ENCODE assay signal across 9 cellular contexts in genomic region chr2:150485871-150486538, GRCh38. TPM values are rescaled to one million over a fixed set of nuclear protein-coding genes. Genes with fewer than 3 reads are reported as not detected.
DNase-seq lines count a peak whose midpoint lies in the region; ATAC-seq, FAIRE-seq and TF ChIP-seq lines count a peak whose summit lies in the region.
"Had no signal": no experiment of that assay in that cellular context is flagged by ENCODE, and none has a peak within 500 bp of the region (broad histone marks: within the 10 kb centered on the region; RNA-seq: fewer than 3 reads in every experiment).

No MANE protein-coding gene starts in this region.

- no peak overlapping the region for H3K27ac ChIP-seq in GM23338 (ENCODE audit: low read depth)
- peak overlapping the region; percentile 97 to 98 for H3K27ac ChIP-seq in kidney (ENCODE audit: low read depth in 2 of 2, low read length in 2 of 2)

- H3K4me2 ChIP-seq in GM23338, result peak overlapping the region; percentile 91

- no peak for TF ChIP-seq CTCF in GM23338 (conservative IDR thresholded peaks at IDR 0.05; ENCODE audit: low read depth in 2 of 2)
- no peak for TF ChIP-seq CTCF in bronchial epithelial cell (IDR thresholded peaks at IDR 0.05; ENCODE audit: insufficient read depth, low read length, severe bottlenecking)
- TF ChIP-seq CTCF in kidney (IDR thresholded peaks at IDR 0.05; ENCODE audit: borderline replicate concordance, extremely low read depth, insufficient read depth), result no peak
- TF ChIP-seq CTCF in CD14-positive monocyte (IDR thresholded peaks at IDR 0.05), result no peak

- H3K9me2 ChIP-seq in GM23338 (ENCODE audit: insufficient read depth), result no peaks in the 10 kb centered on the region

- no peaks in the 10 kb centered on the region for H3K27me3 ChIP-seq in GM23338 (ENCODE audit: insufficient read depth)
- H3K27me3 ChIP-seq in bronchial epithelial cell (ENCODE audit: control insufficient read depth, insufficient read depth, low read length), result no peaks in the 10 kb centered on the region

- ATAC-seq in GM23338, result peak; percentile 51
- ATAC-seq in stimulated activated naive CD8-positive, alpha-beta T cell treated with anti-CD3 and anti-CD28 coated beads, Interleukin-15, Interleukin-2, amounts not matched to agents 100 U/mL and 50 U/mL, for 24 hours, result no peak
- ATAC-seq in HG03520 (IDR thresholded peaks at IDR 0.05; ENCODE audit: unreplicated experiment), result no peak
- ATAC-seq in HG03159 (IDR thresholded peaks at IDR 0.05; ENCODE audit: unreplicated experiment), result no peak
- ATAC-seq: T-helper 17 cell had no signal

- H3K4me3 ChIP-seq in GM23338, result peak overlapping the region; percentile 97
- peak overlapping the region; percentile 95 for H3K4me3 ChIP-seq in bronchial epithelial cell (ENCODE audit: low read depth, low read length)
- peak overlapping the region; percentile 90 to 92 for H3K4me3 ChIP-seq in kidney (ENCODE audit: low read length in 2 of 2)

- H4K20me1 ChIP-seq in GM23338 (replicated peaks; ENCODE audit: insufficient read depth), result peaks cover 40% of the 10 kb centered on the region

- H3K36me3 Mint-ChIP-seq in GM23338 (ENCODE audit: low read depth) (peaks cover 56% of the 10 kb centered on the region), CD14-positive monocyte (peaks cover 0 to 4% of the 10 kb centered on the region in 2 donors)

- H3K79me2 ChIP-seq in GM23338 (replicated peaks; ENCODE audit: insufficient read depth), result peaks cover 63% of the 10 kb centered on the region

- peak; percentile 76 for DNase-seq in GM23338 (ENCODE audit: low spot score)
- DNase-seq in NCI-H345 (lab: John Stamatoyannopoulos, UW), result peak; percentile 87
- DNase-seq in bronchial epithelial cell (ENCODE audit: low read depth), result peak; percentile 56
- peak; percentile 94 for DNase-seq in kidney
- peak; percentile 3 for DNase-seq in stimulated activated naive CD8-positive, alpha-beta T cell treated with anti-CD3 and anti-CD28 coated beads, Interleukin-15, Interleukin-2, amounts not matched to agents 100 U/mL and 50 U/mL, for 24 hours
- DNase-seq in CD14-positive monocyte (ENCODE audit: low spot score), result no peak

- peaks cover 37% of the 10 kb centered on the region for H3K4me1 ChIP-seq in GM23338 (ENCODE audit: insufficient read depth)
- peaks cover 6 to 7% of the 10 kb centered on the region in 2 donors for H3K4me1 ChIP-seq in kidney (ENCODE audit: control insufficient read depth in 1 of 2, insufficient read depth in 1 of 2, low read depth in 1 of 2, low read length in 2 of 2)

- H3K4me3 Mint-ChIP-seq in GM23338 (peak overlapping the region; percentile 98), CD14-positive monocyte (peak overlapping the region in 1 of 2 donors; percentile 88)

- H3K9me3 ChIP-seq in kidney (ENCODE audit: control insufficient read depth in 1 of 2, low read length in 2 of 2), result no peaks in the 10 kb centered on the region

- H3K36me3 ChIP-seq in GM23338 (ENCODE audit: insufficient read depth) (peaks cover 20% of the 10 kb centered on the region), bronchial epithelial cell (ENCODE audit: control insufficient read depth, insufficient read depth, low read length) (peaks cover 21% of the 10 kb centered on the region), kidney (ENCODE audit: control insufficient read depth in 1 of 2, insufficient read depth in 2 of 2, low read length in 2 of 2) (no peaks in the 10 kb centered on the region)

- H2AFZ ChIP-seq in GM23338, result no peak overlapping the region

- H3K9me3 Mint-ChIP-seq in GM23338 (no peaks in the 10 kb centered on the region; the same call in 2 of the 3 replicates), CD14-positive monocyte (peaks cover 0 to 12% (median 2%) of the 10 kb centered on the region in 7 donors)

- no peaks in the 10 kb centered on the region for H3F3A ChIP-seq in GM23338 (replicated peaks; ENCODE audit: low read depth)

- FAIRE-seq in bronchial epithelial cell (lab: Jason Lieb, UNC) (no peak), kidney (lab: Jason Lieb, UNC) (no peak)

- intact Hi-C loops in kidney (cut with DNase I) (no loop called here), CD14-positive monocyte (cut with micrococcal nuclease) (no loop called here)

- peaks cover 33% of the 10 kb centered on the region for H3K4me1 Mint-ChIP-seq in GM23338
- H3K4me1 Mint-ChIP-seq in CD14-positive monocyte, result peaks cover 12% of the 10 kb centered on the region

- H3K27me3 Mint-ChIP-seq in GM23338 (ENCODE audit: insufficient read depth, low read depth, poor library complexity), result peaks cover 20% of the 10 kb centered on the region
- peaks cover 45 to 58% (median 47%) of the 10 kb centered on the region in 3 donors for H3K27me3 Mint-ChIP-seq in CD14-positive monocyte (ENCODE audit: low read depth in 3 of 3)

- peak overlapping the region; percentile 91 for H3K27ac Mint-ChIP-seq in GM23338
- no peak overlapping the region for H3K27ac Mint-ChIP-seq in CD14-positive monocyte
- H3K27ac Mint-ChIP-seq: T-helper 17 cell had no signal

- peak overlapping the region; percentile 87 to 92 for H3K9ac ChIP-seq in kidney (ENCODE audit: low read length in 2 of 2)

TF ChIP-seq in GM23338, 12 proteins besides CTCF, POLR2A, EP300 and RAD21:
- peak; percentile 36; the same call in 1 of the 2 replicates for TF ChIP-seq POLR2AphosphoS5 (IDR thresholded peaks at IDR 0.05; ENCODE audit: low read depth)
- TF ChIP-seq ZNF114 (CRISPR knock-in tag; IDR thresholded peaks at IDR 0.05), result no peak

RNA-seq across cellular contexts. Expression of gene RND3, which starts 1.5 kb away (rescaled TPM):
- total RNA-seq in GM23338 (2014; rRNA removed; shearing (Covaris generic)), result 55.3 and 55.7 TPM in 2 replicates
- 42.3 and 48.2 TPM in 2 replicates for polyA plus RNA-seq in GM23338 (2016; fragmentation: Nextera tagmentation; extraction: Ambion mirVana)
- total RNA-seq in bronchial epithelial cell, result 217 and 260 TPM in 2 replicates
- 26.1 TPM for total RNA-seq in kidney
- polyA plus RNA-seq in kidney (ENCODE audit: insufficient read depth, low read depth, low replicate concordance), result 6.5 TPM
- not detected for polyA plus RNA-seq in CD14-positive monocyte
- total RNA-seq: T-helper 17 cell had no signal
